In genomic region chr1:40162791-40163441, GRCh38 we compare ENCODE assay signal across 8 cellular contexts. TPM values are rescaled to one million over a fixed set of nuclear protein-coding genes. Genes with fewer than 3 reads are reported as not detected.
DNase-seq lines count a peak whose midpoint lies in the region; ATAC-seq lines count a peak whose summit lies in the region.

No MANE protein-coding gene starts in this region.

- no peak overlapping the region for H3K27ac Mint-ChIP-seq in CD4-positive, CD25-positive, alpha-beta regulatory T cell

- no peaks in the 10 kb centered on the region for H3K36me3 Mint-ChIP-seq in CD4-positive, CD25-positive, alpha-beta regulatory T cell

- H2AFZ ChIP-seq in neuron (ENCODE audit: low read depth, low read length) = no peak overlapping the region

- H3K4me1 ChIP-seq in CD4-positive, CD25-positive, alpha-beta regulatory T cell (ENCODE audit: control insufficient read depth, insufficient read depth, low read length, poor library complexity, severe bottlenecking) = peaks cover 37% of the 10 kb centered on the region
- H3K4me1 ChIP-seq in HUES48 (ENCODE audit: control insufficient read depth, insufficient read depth, low read length) (peaks cover 5% of the 10 kb centered on the region; the same call in 1 of the 2 replicates), neuron (ENCODE audit: insufficient read depth, low read length) (peaks cover 29% of the 10 kb centered on the region)

- no peaks in the 10 kb centered on the region for H3K27me3 Mint-ChIP-seq in CD4-positive, CD25-positive, alpha-beta regulatory T cell

- peak overlapping the region; percentile 100 for H3K4me3 ChIP-seq in CD4-positive, CD25-positive, alpha-beta regulatory T cell (ENCODE audit: low read depth, low read length)
- H3K4me3 ChIP-seq in HUES48 (ENCODE audit: low read depth, low read length) = peak overlapping the region; percentile 92
- H3K4me3 ChIP-seq in neuron (ENCODE audit: low read length) = peak overlapping the region; percentile 92

- H3K36me3 ChIP-seq in CD4-positive, CD25-positive, alpha-beta regulatory T cell (ENCODE audit: control insufficient read depth, insufficient read depth, low read length) = no peaks in the 10 kb centered on the region
- H3K36me3 ChIP-seq in HUES48 (ENCODE audit: control insufficient read depth, insufficient read depth, low read length) = no peaks in the 10 kb centered on the region
- no peaks in the 10 kb centered on the region for H3K36me3 ChIP-seq in neuron (ENCODE audit: insufficient read depth, low read length)

- no peaks in the 10 kb centered on the region for H3K9me3 ChIP-seq in CD4-positive, CD25-positive, alpha-beta regulatory T cell (ENCODE audit: control insufficient read depth in 2 of 2, low read length in 2 of 2)
- H3K9me3 ChIP-seq in HUES48 (ENCODE audit: control insufficient read depth, insufficient read depth, low read length) = no peaks in the 10 kb centered on the region
- H3K9me3 ChIP-seq in neuron (ENCODE audit: low read length) = no peaks in the 10 kb centered on the region

- ATAC-seq in CD4-positive, CD25-positive, alpha-beta regulatory T cell (ENCODE audit: low read depth in 2 of 2) = no peak
- ATAC-seq in GM21423 (IDR thresholded peaks at IDR 0.05; ENCODE audit: unreplicated experiment) = no peak

- no peak for DNase-seq in CD4-positive, CD25-positive, alpha-beta regulatory T cell
- DNase-seq in dermis microvascular lymphatic vessel endothelial cell (ENCODE audit: low read depth in 2 of 2) (peak; percentile 15 to 59), cerebellar cortex (ENCODE audit: low spot score) (no peak), HuH-7.5 (ENCODE audit: low spot score) (no peak)
- no peak for DNase-seq in stimulated activated CD4-positive, alpha-beta T cell treated with anti-CD3 and anti-CD28 coated beads, Interleukin-12 subunit alpha, Interleukin-12 subunit beta, amount 100 ng/mL, for 4 hours

- H3K9me3 Mint-ChIP-seq in CD4-positive, CD25-positive, alpha-beta regulatory T cell = no peaks in the 10 kb centered on the region

- H3K4me3 Mint-ChIP-seq in CD4-positive, CD25-positive, alpha-beta regulatory T cell = no peak overlapping the region

- no peaks in the 10 kb centered on the region for H3K27me3 ChIP-seq in CD4-positive, CD25-positive, alpha-beta regulatory T cell (ENCODE audit: control insufficient read depth, insufficient read depth, low read length)
- H3K27me3 ChIP-seq in HUES48 (ENCODE audit: control insufficient read depth, insufficient read depth, low read length) = no peaks in the 10 kb centered on the region
- H3K27me3 ChIP-seq in neuron (ENCODE audit: insufficient read depth, low read length) = no peaks in the 10 kb centered on the region

- no peak overlapping the region for H3K9ac ChIP-seq in HUES48 (ENCODE audit: low read depth, low read length)

- no peak overlapping the region for H3K27ac ChIP-seq in CD4-positive, CD25-positive, alpha-beta regulatory T cell (ENCODE audit: insufficient read depth, low read length, poor library complexity, severe bottlenecking)
- no peak overlapping the region for H3K27ac ChIP-seq in HUES48 (ENCODE audit: low read depth, low read length)

- peaks cover 18 to 33% (median 21%) of the 10 kb centered on the region in 4 donors for H3K4me1 Mint-ChIP-seq in CD4-positive, CD25-positive, alpha-beta regulatory T cell

RNA-seq across cellular contexts. Expression of gene RLF, which starts 1.7 kb away (rescaled TPM):
- 36.8 TPM for total RNA-seq in CD4-positive, CD25-positive, alpha-beta regulatory T cell
- 10 to 100 TPM in 1 of 4 donors, 1 to 10 TPM in 3; 7.8 to 12.2 (median 8.9) TPM for polyA plus RNA-seq in CD4-positive, CD25-positive, alpha-beta regulatory T cell
- total RNA-seq in dermis microvascular lymphatic vessel endothelial cell = 14.1 and 17.1 TPM in 2 replicates

Comparison
In these comparisons a context has a peak if more than half of its experiments do, and no peak if none do; other contexts are left out.
1. DNase-seq: peak in dermis microvascular lymphatic vessel endothelial cell (2 of 2); none in CD4-positive, CD25-positive, alpha-beta regulatory T cell (0 of 3), stimulated activated CD4-positive, alpha-beta T cell treated with anti-CD3 and anti-CD28 coated beads, Interleukin-12 subunit alpha, Interleukin-12 subunit beta, amount 100 ng/mL, for 4 hours (single experiment), cerebellar cortex (single experiment) and HuH-7.5 (single experiment).
2. Peak in every context shown above with its lines, with median percentiles within 50 percentile points of each other: H3K4me3 ChIP-seq.